Comparison of ENCODE assay signal across 15 cellular contexts in the genomic region with DNA sequence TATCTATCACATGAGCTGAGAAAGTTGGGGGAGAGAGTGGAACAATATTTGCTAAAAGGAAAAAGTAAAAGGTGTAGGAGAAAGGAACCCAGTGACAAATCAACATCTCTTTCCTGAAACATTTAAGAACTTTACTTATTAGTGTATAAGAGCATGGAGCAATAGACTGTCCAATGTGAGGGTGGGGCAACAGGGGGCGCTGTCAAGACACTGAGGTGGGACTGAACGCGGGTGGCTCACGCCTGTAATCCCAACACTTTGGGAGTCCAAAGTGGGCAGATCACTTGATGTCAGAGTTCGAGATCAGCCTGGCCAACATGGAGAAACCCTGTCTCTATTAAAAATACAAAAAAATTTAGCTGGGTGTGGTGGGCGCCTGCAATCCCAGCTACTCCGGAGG. TPM values are rescaled to one million over a fixed set of nuclear protein-coding genes. Genes with fewer than 3 reads are reported as not detected.
"Had no signal": no experiment of that assay in that cellular context is flagged by ENCODE, and none has a peak within 500 bp of the region (broad histone marks: within the 10 kb centered on the region; RNA-seq: fewer than 3 reads in every experiment).

No MANE protein-coding gene starts in this region.

- H3K9me3 Mint-ChIP-seq: activated CD4-positive, alpha-beta memory T cell treated with anti-CD3 and anti-CD28 coated beads for 36 hours; activated naive CD8-positive, alpha-beta T cell treated with anti-CD3 and anti-CD28 coated beads, Interleukin-2, amount 50 U/mL, for 24 hours; activated T-cell treated with anti-CD3 and anti-CD28 coated beads, Interleukin-2, amount 50 U/mL, for 72 hours; nephron progenitor cell; stimulated activated naive CD8-positive, alpha-beta T cell treated with anti-CD3 and anti-CD28 coated beads, Interleukin-15, Interleukin-2, amounts not matched to agents 100 ng/mL and 50 ng/mL, for 24 hours; T-helper 2 cell treated with Interferon-gamma antibody and Interleukin-4, amounts not matched to agents 5 μg/mL and 100 μg/mL, for 36 hours had no signal

- H3K27ac ChIP-seq: ascending aorta, gastrocnemius medialis, left lung, sigmoid colon, upper lobe of left lung had no signal

- H3K4me3 Mint-ChIP-seq: activated CD4-positive, alpha-beta memory T cell treated with anti-CD3 and anti-CD28 coated beads for 36 hours; activated naive CD8-positive, alpha-beta T cell treated with anti-CD3 and anti-CD28 coated beads, Interleukin-2, amount 50 U/mL, for 24 hours; activated T-cell treated with anti-CD3 and anti-CD28 coated beads, Interleukin-2, amount 50 U/mL, for 72 hours; nephron progenitor cell; stimulated activated naive CD8-positive, alpha-beta T cell treated with anti-CD3 and anti-CD28 coated beads, Interleukin-15, Interleukin-2, amounts not matched to agents 100 ng/mL and 50 ng/mL, for 24 hours; T-helper 2 cell treated with Interferon-gamma antibody and Interleukin-4, amounts not matched to agents 5 μg/mL and 100 μg/mL, for 36 hours had no signal

- H3K27ac Mint-ChIP-seq: activated CD4-positive, alpha-beta memory T cell treated with anti-CD3 and anti-CD28 coated beads for 36 hours; activated naive CD8-positive, alpha-beta T cell treated with anti-CD3 and anti-CD28 coated beads, Interleukin-2, amount 50 U/mL, for 24 hours; activated T-cell treated with anti-CD3 and anti-CD28 coated beads, Interleukin-2, amount 50 U/mL, for 72 hours; nephron progenitor cell; stimulated activated naive CD8-positive, alpha-beta T cell treated with anti-CD3 and anti-CD28 coated beads, Interleukin-15, Interleukin-2, amounts not matched to agents 100 ng/mL and 50 ng/mL, for 24 hours; T-helper 2 cell treated with Interferon-gamma antibody and Interleukin-4, amounts not matched to agents 5 μg/mL and 100 μg/mL, for 36 hours had no signal

- H3K27me3 ChIP-seq: ascending aorta, gastrocnemius medialis, left lung, sigmoid colon, upper lobe of left lung had no signal

- H3K4me1 ChIP-seq: ascending aorta had no signal

- DNase-seq: activated CD4-positive, alpha-beta memory T cell treated with anti-CD3 and anti-CD28 coated beads for 36 hours; activated CD4-positive, CD25-positive, alpha-beta regulatory T cell treated with anti-CD3 and anti-CD28 coated beads, Interleukin-2, amount 50 U/mL, for 72 hours; activated naive CD8-positive, alpha-beta T cell treated with anti-CD3 and anti-CD28 coated beads, Interleukin-2, amount 50 U/mL, for 24 hours; activated T-cell treated with anti-CD3 and anti-CD28 coated beads, Interleukin-2, amount 50 U/mL, for 72 hours; gastrocnemius medialis; mesenchymal stem cell; nephron progenitor cell; sigmoid colon; stimulated activated CD4-positive, alpha-beta T cell treated with anti-CD3 and anti-CD28 coated beads, Interleukin-2, amount 100 ng/mL, for 48 hours; upper lobe of left lung had no signal

- H3K27me3 Mint-ChIP-seq: activated CD4-positive, alpha-beta memory T cell treated with anti-CD3 and anti-CD28 coated beads for 36 hours; activated naive CD8-positive, alpha-beta T cell treated with anti-CD3 and anti-CD28 coated beads, Interleukin-2, amount 50 U/mL, for 24 hours; stimulated activated naive CD8-positive, alpha-beta T cell treated with anti-CD3 and anti-CD28 coated beads, Interleukin-15, Interleukin-2, amounts not matched to agents 100 ng/mL and 50 ng/mL, for 24 hours had no signal

- ATAC-seq: activated naive CD8-positive, alpha-beta T cell treated with anti-CD3 and anti-CD28 coated beads, Interleukin-2, amount 50 U/mL, for 24 hours; activated T-cell treated with anti-CD3 and anti-CD28 coated beads, Interleukin-2, amount 50 U/mL, for 72 hours; gastrocnemius medialis; left lung had no signal

- H3K4me1 Mint-ChIP-seq: activated naive CD8-positive, alpha-beta T cell treated with anti-CD3 and anti-CD28 coated beads, Interleukin-2, amount 50 U/mL, for 24 hours had no signal

- H3K4me3 ChIP-seq: ascending aorta, gastrocnemius medialis, left lung, sigmoid colon, upper lobe of left lung had no signal

- H3K9me3 ChIP-seq: ascending aorta, gastrocnemius medialis, left lung, sigmoid colon, upper lobe of left lung had no signal

RNA-seq across cellular contexts. Expression of gene TMEM100, which starts 49.4 kb away (rescaled TPM):
- total RNA-seq: activated CD4-positive, alpha-beta memory T cell treated with anti-CD3 and anti-CD28 coated beads for 36 hours; activated T-cell treated with anti-CD3 and anti-CD28 coated beads, Interleukin-2, amount 50 U/mL, for 72 hours; bronchial epithelial cell had no signal
